8 cellular contexts compared by ENCODE assay signal in the genomic region with DNA sequence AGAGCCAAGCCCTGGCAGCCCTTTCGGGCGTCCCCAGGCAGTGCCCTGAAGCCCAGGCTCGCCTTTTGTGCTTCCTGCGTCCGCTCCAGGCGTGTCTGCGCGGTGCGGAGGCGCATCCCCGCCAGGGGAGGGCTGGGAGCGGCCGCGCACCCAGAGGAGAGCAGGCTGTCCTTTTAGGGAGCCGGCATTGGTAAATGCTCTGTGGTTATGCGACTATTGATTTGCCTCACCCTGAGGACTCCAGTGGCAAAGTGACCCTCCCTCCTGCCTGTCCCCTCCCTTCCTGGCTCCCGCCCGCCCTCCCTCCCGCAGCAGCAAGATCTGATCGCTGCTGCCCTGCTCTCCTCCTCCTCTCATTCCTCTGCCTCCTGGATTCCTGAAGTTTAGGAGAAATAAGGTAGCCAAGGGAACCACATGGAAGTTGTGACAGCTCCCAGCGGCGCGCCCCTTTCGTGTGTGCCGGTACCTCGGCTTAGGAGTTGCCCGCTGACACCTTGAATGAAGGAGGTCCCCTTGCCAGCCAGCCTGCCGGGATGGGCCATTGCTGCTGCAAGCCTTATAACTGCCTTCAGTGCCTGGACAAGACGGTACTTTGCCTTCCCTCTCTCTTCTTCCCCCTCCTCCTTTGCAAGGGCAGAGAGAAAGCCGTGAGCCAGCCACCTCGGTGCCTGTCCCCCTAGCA.
DNase-seq lines count a peak whose midpoint lies in the region; ATAC-seq, FAIRE-seq and TF ChIP-seq lines count a peak whose summit lies in the region.

No MANE protein-coding gene starts in this region.

- 2% methylated on average over 25 of the region's 31 CpGs for WGBS in esophagus muscularis mucosa

- H3K9me3 ChIP-seq in esophagus muscularis mucosa, result no peaks in the 10 kb centered on the region

- TF ChIP-seq EP300 in esophagus muscularis mucosa (IDR thresholded peaks at IDR 0.05), result no peak

- H3K36me3 ChIP-seq in esophagus muscularis mucosa, result no peaks in the 10 kb centered on the region

- ATAC-seq in GM21423 (IDR thresholded peaks at IDR 0.05; ENCODE audit: unreplicated experiment), result no peak

- peak overlapping the region; percentile 52 to 63 (median 59) for H3K4me3 ChIP-seq in esophagus muscularis mucosa

- no peak for TF ChIP-seq POLR2A in esophagus muscularis mucosa (IDR thresholded peaks at IDR 0.05; ENCODE audit: low read depth)

- H3K27ac ChIP-seq in esophagus muscularis mucosa (replicated peaks in 1 of 4), result peak overlapping the region; percentile 77 to 84 (median 80)

- H3K4me1 ChIP-seq in esophagus muscularis mucosa, result peaks cover 7 to 38% (median 27%) of the 10 kb centered on the region in 4 donors

- TF ChIP-seq CTCF in esophagus muscularis mucosa (IDR thresholded peaks at IDR 0.05) (peak in 1 of 3 experiments; percentile 35), D721Med (IDR thresholded peaks at IDR 0.05; ENCODE audit: insufficient read depth, missing control alignments) (no peak)

- DNase-seq in DMS53 (lab: John Stamatoyannopoulos, UW) (peak; percentile 65), NCI-H526 (lab: John Stamatoyannopoulos, UW) (peak; percentile 78 to 92), esophagus muscularis mucosa (ENCODE audit: extremely low spot score) (no peak), nucleus accumbens (lab: John Stamatoyannopoulos, UW) (peak in 30 of 56 donors; percentile 2 to 67 (median 32)), pons (ENCODE audit: low spot score) (no peak), NCI-H774 (lab: John Stamatoyannopoulos, UW) (no peak), D721Med (ENCODE audit: insufficient read length, low spot score) (no peak)

- intact Hi-C loops in esophagus muscularis mucosa (cut with DNase I), result loop anchor here (5.0 kb wide), 1 partner anchor 39 kb away; no protein-coding TSS in a partner anchor

- FAIRE-seq in D721Med (lab: Jason Lieb, UNC), result no peak

- peaks cover 0 to 10% (median 0%) of the 10 kb centered on the region in 4 donors for H3K27me3 ChIP-seq in esophagus muscularis mucosa

Comparison
In these comparisons a context has a peak if more than half of its experiments do, and no peak if none do; other contexts are left out.
1. DNase-seq: peak in DMS53 (single experiment), NCI-H526 (2 of 2) and nucleus accumbens (30 of 56); none in esophagus muscularis mucosa (single experiment), pons (single experiment), NCI-H774 (single experiment) and D721Med (single experiment).